In the genomic region with DNA sequence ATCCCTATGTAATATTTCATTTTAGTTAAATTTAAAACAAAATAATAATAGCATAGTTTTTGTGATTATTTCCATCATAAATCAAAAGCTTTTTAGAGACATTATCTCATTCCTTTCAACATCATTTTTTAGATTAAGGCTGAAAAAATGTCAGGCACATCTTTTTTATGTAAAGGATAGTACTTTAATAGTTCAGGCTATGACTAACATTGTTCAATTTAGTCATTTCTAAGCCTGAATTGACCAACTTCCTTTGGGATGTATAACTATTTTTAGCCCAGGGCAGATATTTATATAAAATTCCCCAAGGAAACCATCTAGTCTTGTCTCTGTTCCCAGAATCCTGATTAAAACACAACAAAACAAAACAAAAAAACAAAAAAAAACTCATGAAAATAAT, we compare ENCODE assay signal across 23 cellular contexts.
A peak's percentile ranks its signal among the peaks of the same experiment; 100 is the strongest.
DNase-seq lines count a peak whose midpoint lies in the region; ATAC-seq, FAIRE-seq and TF ChIP-seq lines count a peak whose summit lies in the region.
"Had no signal": no experiment of that assay in that cellular context is flagged by ENCODE, and none has a peak within 500 bp of the region (broad histone marks: within the 10 kb centered on the region; RNA-seq: fewer than 3 reads in every experiment).

No MANE protein-coding gene starts in this region.

- H3K79me1 ChIP-seq in mesenchymal stem cell (replicated peaks; ENCODE audit: low read length, poor library complexity, severe bottlenecking): no peaks in the 10 kb centered on the region

- H2AK5ac ChIP-seq in mesenchymal stem cell (ENCODE audit: low read length, severe bottlenecking): no peak overlapping the region

- H3K79me2 ChIP-seq in PC-3 (ENCODE audit: low read length): no peaks in the 10 kb centered on the region
- no peaks in the 10 kb centered on the region for H3K79me2 ChIP-seq in endothelial cell of umbilical vein (ENCODE audit: control insufficient read depth, insufficient read depth, low read length)
- no peaks in the 10 kb centered on the region for H3K79me2 ChIP-seq in PC-9 (ENCODE audit: low read depth)

- H4K91ac ChIP-seq in mesenchymal stem cell (ENCODE audit: low read length): no peak overlapping the region

- H3K4me1 Mint-ChIP-seq in natural killer cell: no peaks in the 10 kb centered on the region
- H3K4me1 Mint-ChIP-seq: activated naive CD8-positive, alpha-beta T cell treated with anti-CD3 and anti-CD28 coated beads, Interleukin-2, amount 10 ng/mL, durations not matched to agents 7 days and 5 days; stimulated activated naive CD8-positive, alpha-beta T cell treated with anti-CD3 and anti-CD28 coated beads, Interleukin-15, amount 100 ng/mL, for 72 hours had no signal

- H3K36me3 Mint-ChIP-seq in natural killer cell: no peaks in the 10 kb centered on the region
- H3K36me3 Mint-ChIP-seq: activated naive CD8-positive, alpha-beta T cell treated with anti-CD3 and anti-CD28 coated beads, Interleukin-2, amount 10 ng/mL, durations not matched to agents 7 days and 5 days had no signal

- H3K4me3 ChIP-seq in PC-3 (ENCODE audit: low read length): no peak overlapping the region
- no peak overlapping the region for H3K4me3 ChIP-seq in endothelial cell of umbilical vein (replicated peaks in 1 of 3; ENCODE audit: insufficient read depth in 1 of 3, low read depth in 1 of 3, low read length in 3 of 3)
- H3K4me3 ChIP-seq in mesenchymal stem cell (ENCODE audit: insufficient read depth in 1 of 2, low read depth in 1 of 2, low read length in 2 of 2): no peak overlapping the region
- no peak overlapping the region for H3K4me3 ChIP-seq in PC-9
- H3K4me3 ChIP-seq: HAP-1 had no signal

- no peak overlapping the region for H2BK5ac ChIP-seq in mesenchymal stem cell (ENCODE audit: low read depth, low read length, poor library complexity, severe bottlenecking)

- H3K14ac ChIP-seq in mesenchymal stem cell (ENCODE audit: low read length in 2 of 2): no peak overlapping the region

- CTCF ChIA-PET in PC-3 (lab: Charles Lee): no interaction called here
- CTCF ChIA-PET in endothelial cell of umbilical vein (lab: Charles Lee): no interaction called here
- CTCF ChIA-PET in PC-9 (lab: Charles Lee): no interaction called here

- H3K9me2 ChIP-seq in PC-3 (replicated peaks; ENCODE audit: low read length) (no peaks in the 10 kb centered on the region), PC-9 (ENCODE audit: insufficient read depth) (no peaks in the 10 kb centered on the region)

- H3K18ac ChIP-seq in mesenchymal stem cell (ENCODE audit: low read depth in 1 of 2, low read length in 2 of 2): no peak overlapping the region

- no peak overlapping the region for H2BK120ac ChIP-seq in mesenchymal stem cell (ENCODE audit: low read depth, low read length)

- POLR2A ChIA-PET in PC-3 (lab: Charles Lee; ENCODE audit: unreplicated experiment) (interaction anchor here (0.7 kb wide), 1 partner anchor 27 kb away, joined by 3 read pairs; no protein-coding TSS in a partner anchor), endothelial cell of umbilical vein (lab: Charles Lee) (no interaction called here), PC-9 (lab: Charles Lee; ENCODE audit: unreplicated experiment) (no interaction called here)

- H3K4ac ChIP-seq in mesenchymal stem cell (ENCODE audit: low read depth in 1 of 2, low read length in 2 of 2): no peak overlapping the region

- TF ChIP-seq POLR2A in endothelial cell of umbilical vein (IDR thresholded peaks at IDR 0.05; ENCODE audit: low read depth, low read length): no peak

- no peak overlapping the region for H3K23ac ChIP-seq in mesenchymal stem cell (ENCODE audit: low read length in 2 of 2)

- H3K9me3 ChIP-seq in PC-3 (ENCODE audit: low read length) (no peaks in the 10 kb centered on the region), endothelial cell of umbilical vein (replicated peaks; ENCODE audit: control insufficient read depth, insufficient read depth, low read length) (no peaks in the 10 kb centered on the region), mesenchymal stem cell (ENCODE audit: control insufficient read depth, low read length) (no peaks in the 10 kb centered on the region), PC-9 (ENCODE audit: insufficient read depth, low read depth) (no peaks in the 10 kb centered on the region)
- H3K9me3 ChIP-seq: Caco-2, HAP-1 had no signal

- BruUV-seq in PC-3 (replicated peaks; lab: Mats Ljungman, UMichigan) (no TSS peak), endothelial cell of umbilical vein (replicated peaks; lab: Mats Ljungman, UMichigan) (no TSS peak), PC-9 (replicated peaks; lab: Mats Ljungman, UMichigan) (no TSS peak)

- H4K20me1 ChIP-seq in PC-3 (ENCODE audit: low read length) (no peaks in the 10 kb centered on the region), endothelial cell of umbilical vein (replicated peaks; ENCODE audit: control insufficient read depth, extremely low read depth, insufficient read depth, low read length) (no peaks in the 10 kb centered on the region), PC-9 (ENCODE audit: insufficient read depth) (no peaks in the 10 kb centered on the region)

- H3K4me3 Mint-ChIP-seq in natural killer cell: no peak overlapping the region
- H3K4me3 Mint-ChIP-seq: activated CD8-positive, alpha-beta T cell treated with anti-CD3 and anti-CD28 coated beads for 36 hours; activated naive CD8-positive, alpha-beta T cell treated with anti-CD3 and anti-CD28 coated beads, Interleukin-2, amount 10 ng/mL, durations not matched to agents 7 days and 5 days; activated T-cell treated with anti-CD3 and anti-CD28 coated beads, Interleukin-2, amount 50 U/mL, for 72 hours; nephron progenitor cell; stimulated activated naive CD8-positive, alpha-beta T cell treated with anti-CD3 and anti-CD28 coated beads, Interleukin-15, amount 100 ng/mL, for 72 hours had no signal

- H3K36me3 ChIP-seq in PC-3 (ENCODE audit: low read depth, low read length) (no peaks in the 10 kb centered on the region), endothelial cell of umbilical vein (ENCODE audit: control insufficient read depth in 2 of 2, extremely low read depth in 1 of 2, insufficient read depth in 2 of 2, low read length in 2 of 2) (no peaks in the 10 kb centered on the region), mesenchymal stem cell (ENCODE audit: control insufficient read depth in 1 of 2, insufficient read depth in 2 of 2, low read depth in 1 of 2, low read length in 2 of 2) (no peaks in the 10 kb centered on the region), PC-9 (ENCODE audit: low read depth) (no peaks in the 10 kb centered on the region)
- H3K36me3 ChIP-seq: HAP-1 had no signal

- no peak overlapping the region for H2BK15ac ChIP-seq in mesenchymal stem cell (ENCODE audit: low read depth, poor library complexity, severe bottlenecking)

- no peaks in the 10 kb centered on the region for H3K27me3 ChIP-seq in PC-3 (ENCODE audit: low read length)
- no peaks in the 10 kb centered on the region for H3K27me3 ChIP-seq in endothelial cell of umbilical vein (ENCODE audit: control insufficient read depth in 2 of 2, insufficient read depth in 2 of 2, low read length in 2 of 2)
- no peaks in the 10 kb centered on the region for H3K27me3 ChIP-seq in mesenchymal stem cell (ENCODE audit: control insufficient read depth in 1 of 2, insufficient read depth in 1 of 2, low read length in 2 of 2)
- no peaks in the 10 kb centered on the region for H3K27me3 ChIP-seq in PC-9 (ENCODE audit: insufficient read depth, low read depth)

- no peaks in the 10 kb centered on the region for H3K27me3 Mint-ChIP-seq in natural killer cell (ENCODE audit: low read depth in 2 of 2)
- H3K27me3 Mint-ChIP-seq: activated CD8-positive, alpha-beta T cell treated with anti-CD3 and anti-CD28 coated beads for 36 hours; activated naive CD8-positive, alpha-beta T cell treated with anti-CD3 and anti-CD28 coated beads, Interleukin-2, amount 10 ng/mL, durations not matched to agents 7 days and 5 days; stimulated activated naive CD8-positive, alpha-beta T cell treated with anti-CD3 and anti-CD28 coated beads, Interleukin-15, amount 100 ng/mL, for 72 hours had no signal

- H3K9me3 Mint-ChIP-seq in natural killer cell: peaks cover 12 to 14% of the 10 kb centered on the region in 2 donors
- H3K9me3 Mint-ChIP-seq: activated CD8-positive, alpha-beta T cell treated with anti-CD3 and anti-CD28 coated beads for 36 hours; activated naive CD8-positive, alpha-beta T cell treated with anti-CD3 and anti-CD28 coated beads, Interleukin-2, amount 10 ng/mL, durations not matched to agents 7 days and 5 days had no signal

- H4K8ac ChIP-seq in mesenchymal stem cell (ENCODE audit: low read length): no peak overlapping the region

- intact Hi-C loops in PC-3 (cut with micrococcal nuclease) (no loop called here), endothelial cell of umbilical vein (cut with micrococcal nuclease) (no loop called here), PC-9 (cut with micrococcal nuclease; ENCODE audit: unreplicated experiment) (no loop called here), natural killer cell (cut with micrococcal nuclease) (no loop called here)

- H3K9ac ChIP-seq in PC-3 (ENCODE audit: low read length) (no peak overlapping the region), endothelial cell of umbilical vein (replicated peaks; ENCODE audit: extremely low read depth, insufficient read depth, low read length) (no peak overlapping the region), mesenchymal stem cell (ENCODE audit: low read length) (peak overlapping the region; percentile 18)

- H3K4me2 ChIP-seq in PC-3 (ENCODE audit: low read length): no peak overlapping the region
- no peak overlapping the region for H3K4me2 ChIP-seq in endothelial cell of umbilical vein (ENCODE audit: insufficient read depth, low read length)
- no peak overlapping the region for H3K4me2 ChIP-seq in mesenchymal stem cell (ENCODE audit: low read length, poor library complexity, severe bottlenecking)
- no peak overlapping the region for H3K4me2 ChIP-seq in PC-9

- no peak for ATAC-seq in PC-3
- ATAC-seq in HG02870 (IDR thresholded peaks at IDR 0.05; ENCODE audit: unreplicated experiment): no peak
- ATAC-seq in natural killer cell: no peak
- ATAC-seq: activated CD8-positive, alpha-beta T cell treated with anti-CD3 and anti-CD28 coated beads for 36 hours; activated T-cell treated with anti-CD3 and anti-CD28 coated beads, Interleukin-2, amount 50 U/mL, for 72 hours; Panc1; stimulated activated naive CD8-positive, alpha-beta T cell treated with anti-CD3 and anti-CD28 coated beads, Interleukin-15, amount 100 ng/mL, for 72 hours had no signal

- TF ChIP-seq CTCF in PC-3 (conservative IDR thresholded peaks at IDR 0.05; ENCODE audit: low read depth, low read length) (no peak), endothelial cell of umbilical vein (IDR thresholded peaks at IDR 0.05; ENCODE audit: extremely low read depth in 1 of 2, insufficient read depth in 1 of 2, low read depth in 1 of 2, low read length in 2 of 2) (no peak), PC-9 (conservative IDR thresholded peaks at IDR 0.05) (no peak), natural killer cell (IDR thresholded peaks at IDR 0.05) (no peak)

- no peaks in the 10 kb centered on the region for H3K9me1 ChIP-seq in endothelial cell of umbilical vein (replicated peaks; ENCODE audit: control insufficient read depth, extremely low read depth, insufficient read depth, low read length)

- H3K27ac ChIP-seq in PC-3 (ENCODE audit: low read length): no peak overlapping the region
- no peak overlapping the region for H3K27ac ChIP-seq in endothelial cell of umbilical vein (ENCODE audit: insufficient read depth, low read depth, low read length)
- H3K27ac ChIP-seq in mesenchymal stem cell (ENCODE audit: low read length, poor library complexity, severe bottlenecking): no peak overlapping the region
- H3K27ac ChIP-seq in PC-9: no peak overlapping the region
- H3K27ac ChIP-seq: VCaP had no signal

- no peak overlapping the region for H2BK12ac ChIP-seq in mesenchymal stem cell (ENCODE audit: low read length in 2 of 2)

- peak; percentile 26 for FAIRE-seq in endothelial cell of umbilical vein (lab: Jason Lieb, UNC)

- H2AFZ ChIP-seq in PC-3 (ENCODE audit: low read length) (no peak overlapping the region), endothelial cell of umbilical vein (ENCODE audit: low read depth, low read length) (no peak overlapping the region), mesenchymal stem cell (ENCODE audit: low read depth, low read length) (no peak overlapping the region), PC-9 (no peak overlapping the region)

- no peaks in the 10 kb centered on the region for H3F3A ChIP-seq in PC-3 (ENCODE audit: low read length, unreplicated experiment)
- no peaks in the 10 kb centered on the region for H3F3A ChIP-seq in PC-9 (ENCODE audit: insufficient read depth, low read depth)

- DNase-seq in AG20443 (ENCODE audit: low spot score): peak; percentile 27
- peak; percentile 58 for DNase-seq in PC-3
- no peak for DNase-seq in endothelial cell of umbilical vein (ENCODE audit: low read depth, low spot score)
- DNase-seq in mesenchymal stem cell: peak; percentile 82
- no peak for DNase-seq in PC-9
- DNase-seq in NCI-H82 (lab: John Stamatoyannopoulos, UW): no peak
- DNase-seq in natural killer cell: no peak
- DNase-seq: activated CD8-positive, alpha-beta T cell treated with anti-CD3 and anti-CD28 coated beads for 36 hours; activated naive CD8-positive, alpha-beta T cell treated with anti-CD3 and anti-CD28 coated beads, Interleukin-2, amount 10 ng/mL, durations not matched to agents 7 days and 5 days; activated T-cell treated with anti-CD3 and anti-CD28 coated beads, Interleukin-2, amount 50 U/mL, for 72 hours; Caco-2; caudate nucleus; effector memory CD4-positive, alpha-beta T cell; GDM1; MM.1S; NCI-H2029; nephron progenitor cell; stimulated activated naive CD8-positive, alpha-beta T cell treated with anti-CD3 and anti-CD28 coated beads, Interleukin-15, amount 100 ng/mL, for 72 hours; SW 1271 had no signal

- no peak overlapping the region for H3K27ac Mint-ChIP-seq in natural killer cell
- H3K27ac Mint-ChIP-seq: activated CD8-positive, alpha-beta T cell treated with anti-CD3 and anti-CD28 coated beads for 36 hours; activated naive CD8-positive, alpha-beta T cell treated with anti-CD3 and anti-CD28 coated beads, Interleukin-2, amount 10 ng/mL, durations not matched to agents 7 days and 5 days; activated T-cell treated with anti-CD3 and anti-CD28 coated beads, Interleukin-2, amount 50 U/mL, for 72 hours; nephron progenitor cell; stimulated activated naive CD8-positive, alpha-beta T cell treated with anti-CD3 and anti-CD28 coated beads, Interleukin-15, amount 100 ng/mL, for 72 hours had no signal

- H3K4me1 ChIP-seq in PC-3 (ENCODE audit: insufficient read depth, low read length) (peaks cover 14% of the 10 kb centered on the region), endothelial cell of umbilical vein (ENCODE audit: control insufficient read depth, extremely low read depth, insufficient read depth, low read length) (no peaks in the 10 kb centered on the region), mesenchymal stem cell (ENCODE audit: control insufficient read depth, insufficient read depth, low read depth, low read length) (peaks cover 4% of the 10 kb centered on the region), PC-9 (replicated peaks; ENCODE audit: insufficient read depth) (no peaks in the 10 kb centered on the region)
- H3K4me1 ChIP-seq: Caco-2, HAP-1 had no signal

- dilution Hi-C loops in endothelial cell of umbilical vein (cut with MboI; ENCODE audit: extremely low pct_ligation_motif_present, low sequenced_read_pairs): no loop called here

Comparison
In these comparisons a context has a peak if more than half of its experiments do, and no peak if none do; other contexts are left out.
1. DNase-seq: peak in AG20443 (single experiment), PC-3 (single experiment) and mesenchymal stem cell (single experiment); none in endothelial cell of umbilical vein (single experiment), PC-9 (0 of 2), NCI-H82 (single experiment) and natural killer cell (single experiment).